ENCODE assay signal across 1 cellular context in genomic region chr5:157744055-157745011, GRCh38.
TF ChIP-seq lines count a peak whose summit lies in the region.

No MANE protein-coding gene starts in this region.

TF ChIP-seq in HepG2, 621 proteins besides CTCF, POLR2A, EP300 and RAD21 (continues in another document):
- TF ChIP-seq DMAP1 (CRISPR knock-in tag; IDR thresholded peaks at IDR 0.05) (no peak), SNRNP70 (IDR thresholded peaks at IDR 0.05; ENCODE audit: low read depth, low read length) (no peak), ZNF143 (CRISPR knock-in tag; IDR thresholded peaks at IDR 0.05) (no peak), PHF21A (CRISPR knock-in tag; IDR thresholded peaks at IDR 0.05) (0 out of 2 replicates have a peak, but pooled peaks have one; percentile 19), ARID2 (CRISPR knock-in tag; IDR thresholded peaks at IDR 0.05; ENCODE audit: borderline replicate concordance) (no peak), ESRRA (CRISPR knock-in tag; IDR thresholded peaks at IDR 0.05; ENCODE audit: low read depth) (no peak), KDM5B (CRISPR knock-in tag; IDR thresholded peaks at IDR 0.05; ENCODE audit: borderline replicate concordance) (0 out of 2 replicates have a peak, but pooled peaks have one; percentile 3), ZNF18 (CRISPR knock-in tag; IDR thresholded peaks at IDR 0.05; ENCODE audit: insufficient replicate concordance) (peak; percentile 28), TAF15 (IDR thresholded peaks at IDR 0.05; ENCODE audit: low read depth, low read length, poor library complexity, severe bottlenecking) (peak; percentile 11), ZNF513 (CRISPR knock-in tag; conservative IDR thresholded peaks at IDR 0.05) (no peak), SALL2 (CRISPR knock-in tag; IDR thresholded peaks at IDR 0.05) (0 out of 2 replicates have a peak, but pooled peaks have one; percentile 11), GRHL1 (CRISPR knock-in tag; conservative IDR thresholded peaks at IDR 0.05) (no peak), EED (CRISPR knock-in tag; IDR thresholded peaks at IDR 0.05) (0 out of 2 replicates have a peak, but pooled peaks have one; percentile 17), ZNF788 (CRISPR knock-in tag; IDR thresholded peaks at IDR 0.05; ENCODE audit: borderline replicate concordance) (no peak), EZH2 (conservative IDR thresholded peaks at IDR 0.05; ENCODE audit: low read depth, low read length) (no peak), SMAD1 (CRISPR knock-in tag; IDR thresholded peaks at IDR 0.05; ENCODE audit: borderline replicate concordance, low read depth) (no peak), ZNF431 (CRISPR knock-in tag; IDR thresholded peaks at IDR 0.05; ENCODE audit: borderline replicate concordance, low read depth) (no peak), TFAP4 (IDR thresholded peaks at IDR 0.05; ENCODE audit: borderline replicate concordance, low read depth) (no peak), ZFX (CRISPR knock-in tag; IDR thresholded peaks at IDR 0.05; ENCODE audit: low read depth) (peak; percentile 12; the same call in 1 of the 2 replicates), ZNF720 (CRISPR knock-in tag; IDR thresholded peaks at IDR 0.05) (no peak), ZNF451 (CRISPR knock-in tag; IDR thresholded peaks at IDR 0.05) (no peak), MTF2 (CRISPR knock-in tag; IDR thresholded peaks at IDR 0.05; ENCODE audit: borderline replicate concordance) (no peak), TIGD3 (CRISPR knock-in tag; IDR thresholded peaks at IDR 0.05; ENCODE audit: borderline replicate concordance) (no peak), KLF12 (CRISPR knock-in tag; IDR thresholded peaks at IDR 0.05; ENCODE audit: borderline replicate concordance) (0 out of 2 replicates have a peak, but pooled peaks have one; percentile 8), ZNF260 (CRISPR knock-in tag; IDR thresholded peaks at IDR 0.05; ENCODE audit: borderline replicate concordance, low read depth) (no peak), ZNF292 (CRISPR knock-in tag; IDR thresholded peaks at IDR 0.05; ENCODE audit: borderline replicate concordance, low read depth) (no peak), ZFP62 (CRISPR knock-in tag; IDR thresholded peaks at IDR 0.05) (no peak), ETS1 (CRISPR knock-in tag; IDR thresholded peaks at IDR 0.05) (no peak), CENPX (CRISPR knock-in tag; IDR thresholded peaks at IDR 0.05) (no peak), TSC22D2 (CRISPR knock-in tag; IDR thresholded peaks at IDR 0.05; ENCODE audit: borderline replicate concordance) (no peak), HMG20B (CRISPR knock-in tag; conservative IDR thresholded peaks at IDR 0.05) (no peak), ARHGAP35 (CRISPR knock-in tag; IDR thresholded peaks at IDR 0.05; ENCODE audit: borderline replicate concordance) (no peak), CBFB (CRISPR knock-in tag; IDR thresholded peaks at IDR 0.05) (no peak), ZNF749 (CRISPR knock-in tag; IDR thresholded peaks at IDR 0.05; ENCODE audit: borderline replicate concordance) (0 out of 2 replicates have a peak, but pooled peaks have one; percentile 20), ZBTB49 (CRISPR knock-in tag; IDR thresholded peaks at IDR 0.05; ENCODE audit: borderline replicate concordance) (no peak), ZNF670 (CRISPR knock-in tag; IDR thresholded peaks at IDR 0.05; ENCODE audit: borderline replicate concordance) (no peak), FOSL2 (CRISPR knock-in tag; IDR thresholded peaks at IDR 0.05) (no peak), ZNF446 (CRISPR knock-in tag; IDR thresholded peaks at IDR 0.05) (no peak; the same call in 1 of the 2 replicates), ZNF383 (CRISPR knock-in tag; IDR thresholded peaks at IDR 0.05; ENCODE audit: borderline replicate concordance) (no peak), XBP1 (CRISPR knock-in tag; IDR thresholded peaks at IDR 0.05) (no peak)
- TF ChIP-seq, protein P1, sequence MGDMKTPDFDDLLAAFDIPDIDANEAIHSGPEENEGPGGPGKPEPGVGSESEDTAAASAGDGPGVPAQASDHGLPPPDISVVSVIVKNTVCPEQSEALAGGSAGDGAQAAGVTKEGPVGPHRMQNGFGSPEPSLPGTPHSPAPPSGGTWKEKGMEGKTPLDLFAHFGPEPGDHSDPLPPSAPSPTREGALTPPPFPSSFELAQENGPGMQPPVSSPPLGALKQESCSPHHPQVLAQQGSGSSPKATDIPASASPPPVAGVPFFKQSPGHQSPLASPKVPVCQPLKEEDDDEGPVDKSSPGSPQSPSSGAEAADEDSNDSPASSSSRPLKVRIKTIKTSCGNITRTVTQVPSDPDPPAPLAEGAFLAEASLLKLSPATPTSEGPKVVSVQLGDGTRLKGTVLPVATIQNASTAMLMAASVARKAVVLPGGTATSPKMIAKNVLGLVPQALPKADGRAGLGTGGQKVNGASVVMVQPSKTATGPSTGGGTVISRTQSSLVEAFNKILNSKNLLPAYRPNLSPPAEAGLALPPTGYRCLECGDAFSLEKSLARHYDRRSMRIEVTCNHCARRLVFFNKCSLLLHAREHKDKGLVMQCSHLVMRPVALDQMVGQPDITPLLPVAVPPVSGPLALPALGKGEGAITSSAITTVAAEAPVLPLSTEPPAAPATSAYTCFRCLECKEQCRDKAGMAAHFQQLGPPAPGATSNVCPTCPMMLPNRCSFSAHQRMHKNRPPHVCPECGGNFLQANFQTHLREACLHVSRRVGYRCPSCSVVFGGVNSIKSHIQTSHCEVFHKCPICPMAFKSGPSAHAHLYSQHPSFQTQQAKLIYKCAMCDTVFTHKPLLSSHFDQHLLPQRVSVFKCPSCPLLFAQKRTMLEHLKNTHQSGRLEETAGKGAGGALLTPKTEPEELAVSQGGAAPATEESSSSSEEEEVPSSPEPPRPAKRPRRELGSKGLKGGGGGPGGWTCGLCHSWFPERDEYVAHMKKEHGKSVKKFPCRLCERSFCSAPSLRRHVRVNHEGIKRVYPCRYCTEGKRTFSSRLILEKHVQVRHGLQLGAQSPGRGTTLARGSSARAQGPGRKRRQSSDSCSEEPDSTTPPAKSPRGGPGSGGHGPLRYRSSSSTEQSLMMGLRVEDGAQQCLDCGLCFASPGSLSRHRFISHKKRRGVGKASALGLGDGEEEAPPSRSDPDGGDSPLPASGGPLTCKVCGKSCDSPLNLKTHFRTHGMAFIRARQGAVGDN (CRISPR knock-in tag; IDR thresholded peaks at IDR 0.05) = peak; percentile 44; the same call in 1 of the 2 replicates
- TF ChIP-seq, protein P2, sequence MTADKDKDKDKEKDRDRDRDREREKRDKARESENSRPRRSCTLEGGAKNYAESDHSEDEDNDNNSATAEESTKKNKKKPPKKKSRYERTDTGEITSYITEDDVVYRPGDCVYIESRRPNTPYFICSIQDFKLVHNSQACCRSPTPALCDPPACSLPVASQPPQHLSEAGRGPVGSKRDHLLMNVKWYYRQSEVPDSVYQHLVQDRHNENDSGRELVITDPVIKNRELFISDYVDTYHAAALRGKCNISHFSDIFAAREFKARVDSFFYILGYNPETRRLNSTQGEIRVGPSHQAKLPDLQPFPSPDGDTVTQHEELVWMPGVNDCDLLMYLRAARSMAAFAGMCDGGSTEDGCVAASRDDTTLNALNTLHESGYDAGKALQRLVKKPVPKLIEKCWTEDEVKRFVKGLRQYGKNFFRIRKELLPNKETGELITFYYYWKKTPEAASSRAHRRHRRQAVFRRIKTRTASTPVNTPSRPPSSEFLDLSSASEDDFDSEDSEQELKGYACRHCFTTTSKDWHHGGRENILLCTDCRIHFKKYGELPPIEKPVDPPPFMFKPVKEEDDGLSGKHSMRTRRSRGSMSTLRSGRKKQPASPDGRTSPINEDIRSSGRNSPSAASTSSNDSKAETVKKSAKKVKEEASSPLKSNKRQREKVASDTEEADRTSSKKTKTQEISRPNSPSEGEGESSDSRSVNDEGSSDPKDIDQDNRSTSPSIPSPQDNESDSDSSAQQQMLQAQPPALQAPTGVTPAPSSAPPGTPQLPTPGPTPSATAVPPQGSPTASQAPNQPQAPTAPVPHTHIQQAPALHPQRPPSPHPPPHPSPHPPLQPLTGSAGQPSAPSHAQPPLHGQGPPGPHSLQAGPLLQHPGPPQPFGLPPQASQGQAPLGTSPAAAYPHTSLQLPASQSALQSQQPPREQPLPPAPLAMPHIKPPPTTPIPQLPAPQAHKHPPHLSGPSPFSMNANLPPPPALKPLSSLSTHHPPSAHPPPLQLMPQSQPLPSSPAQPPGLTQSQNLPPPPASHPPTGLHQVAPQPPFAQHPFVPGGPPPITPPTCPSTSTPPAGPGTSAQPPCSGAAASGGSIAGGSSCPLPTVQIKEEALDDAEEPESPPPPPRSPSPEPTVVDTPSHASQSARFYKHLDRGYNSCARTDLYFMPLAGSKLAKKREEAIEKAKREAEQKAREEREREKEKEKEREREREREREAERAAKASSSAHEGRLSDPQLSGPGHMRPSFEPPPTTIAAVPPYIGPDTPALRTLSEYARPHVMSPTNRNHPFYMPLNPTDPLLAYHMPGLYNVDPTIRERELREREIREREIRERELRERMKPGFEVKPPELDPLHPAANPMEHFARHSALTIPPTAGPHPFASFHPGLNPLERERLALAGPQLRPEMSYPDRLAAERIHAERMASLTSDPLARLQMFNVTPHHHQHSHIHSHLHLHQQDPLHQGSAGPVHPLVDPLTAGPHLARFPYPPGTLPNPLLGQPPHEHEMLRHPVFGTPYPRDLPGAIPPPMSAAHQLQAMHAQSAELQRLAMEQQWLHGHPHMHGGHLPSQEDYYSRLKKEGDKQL (CRISPR knock-in tag; IDR thresholded peaks at IDR 0.05; ENCODE audit: low read depth) = no peak
